Comparison of ENCODE assay signal across 26 cellular contexts in the genomic region with DNA sequence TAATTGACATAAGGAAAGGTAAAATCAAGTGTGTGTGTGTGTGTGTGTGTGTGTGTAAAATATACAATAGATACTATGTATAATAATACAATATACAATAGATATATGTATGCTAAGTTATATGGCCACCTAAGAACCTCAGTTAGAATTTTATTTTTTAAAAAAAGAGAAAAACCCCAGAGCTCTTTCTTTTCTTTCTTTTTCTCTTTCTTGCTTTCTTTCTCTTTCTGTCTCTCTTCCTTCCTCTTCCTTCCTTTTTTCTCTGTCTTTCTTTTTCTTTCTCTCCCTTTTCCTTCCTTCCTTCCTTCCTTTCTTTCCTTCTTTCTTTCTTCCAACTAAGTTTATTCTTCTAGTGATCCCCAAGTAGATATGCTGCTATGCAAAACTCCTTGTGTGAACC.
"Had no signal": no experiment of that assay in that cellular context is flagged by ENCODE, and none has a peak within 500 bp of the region (broad histone marks: within the 10 kb centered on the region; RNA-seq: fewer than 3 reads in every experiment).

No MANE protein-coding gene starts in this region.

- H3K9me3 Mint-ChIP-seq: natural killer cell treated with Interleukin-12 subunit alpha and Interleukin-12 subunit beta and Interleukin-15 and Interleukin-18, amount 100 ng/mL, for 72 hours had no signal

- H3K36me3 ChIP-seq: neural progenitor cell, suprapubic skin, tibial artery, upper lobe of left lung, uterus had no signal

- H3K27ac ChIP-seq: dorsolateral prefrontal cortex, foreskin keratinocyte, hepatocyte, neural progenitor cell, parathyroid adenoma, psoas muscle, suprapubic skin, upper lobe of left lung, uterus had no signal

- H3K4me3 Mint-ChIP-seq: natural killer cell treated with Interleukin-12 subunit alpha and Interleukin-12 subunit beta and Interleukin-15 and Interleukin-18, amount 100 ng/mL, for 72 hours; neural progenitor cell had no signal

- H3K27me3 ChIP-seq: dorsolateral prefrontal cortex, foreskin keratinocyte, hepatocyte, neural progenitor cell, suprapubic skin, tibial artery, upper lobe of left lung, uterus had no signal

- FAIRE-seq: kidney, small intestine had no signal

- ATAC-seq: foreskin keratinocyte; left cardiac atrium; left ventricle myocardium superior; natural killer cell treated with Interleukin-12 subunit alpha and Interleukin-12 subunit beta and Interleukin-15 and Interleukin-18, amount 100 ng/mL, for 72 hours; psoas muscle; sciatic nerve; stimulated activated naive CD8-positive, alpha-beta T cell treated with anti-CD3 and anti-CD28 coated beads, Interleukin-15, Interleukin-2, amounts not matched to agents 100 U/mL and 50 U/mL, for 24 hours had no signal

- H3K9ac ChIP-seq: neural progenitor cell, parathyroid adenoma had no signal

- H3K36me3 Mint-ChIP-seq: natural killer cell treated with Interleukin-12 subunit alpha and Interleukin-12 subunit beta and Interleukin-15 and Interleukin-18, amount 100 ng/mL, for 72 hours; neural progenitor cell had no signal

- H3K4me3 ChIP-seq: dorsolateral prefrontal cortex, hepatocyte, lung, neural progenitor cell, psoas muscle, suprapubic skin, tibial artery, upper lobe of left lung, uterus had no signal

- H3K27ac Mint-ChIP-seq: natural killer cell treated with Interleukin-12 subunit alpha and Interleukin-12 subunit beta and Interleukin-15 and Interleukin-18, amount 100 ng/mL, for 72 hours; neural progenitor cell had no signal

- DNase-seq: cortex of kidney; dorsolateral prefrontal cortex; effector CD8-positive, alpha-beta T cell; foreskin keratinocyte; head of caudate nucleus; kidney; left cardiac atrium; left ventricle myocardium superior; mesenchymal stem cell; midbrain; nucleus accumbens; psoas muscle; retina; small intestine; stimulated activated CD4-positive, alpha-beta T cell treated with anti-CD3 and anti-CD28 coated beads, Interleukin-12 subunit alpha, Interleukin-12 subunit beta, amount 100 ng/mL, for 4 hours; stimulated activated naive CD8-positive, alpha-beta T cell treated with anti-CD3 and anti-CD28 coated beads, Interleukin-15, Interleukin-2, amounts not matched to agents 100 U/mL and 50 U/mL, for 24 hours; tibial artery; upper lobe of left lung; uterus had no signal

- H3K4me2 ChIP-seq: hepatocyte, neural progenitor cell had no signal

- H2AFZ ChIP-seq: hepatocyte, neural progenitor cell, parathyroid adenoma had no signal

- H3K79me2 ChIP-seq: hepatocyte, parathyroid adenoma had no signal

- H3K9me3 ChIP-seq: psoas muscle, suprapubic skin, tibial artery, upper lobe of left lung, uterus had no signal

- H3K4me1 ChIP-seq: foreskin keratinocyte, neural progenitor cell, parathyroid adenoma, psoas muscle, suprapubic skin, uterus had no signal
